ENCODE assay signal across 10 cellular contexts in genomic region chr14:101928415-101928841, GRCh38. TPM values are rescaled to one million over a fixed set of nuclear protein-coding genes. Genes with fewer than 3 reads are reported as not detected.
DNase-seq lines count a peak whose midpoint lies in the region; FAIRE-seq and TF ChIP-seq lines count a peak whose summit lies in the region.
"Had no signal": no experiment of that assay in that cellular context is flagged by ENCODE, and none has a peak within 500 bp of the region (broad histone marks: within the 10 kb centered on the region; RNA-seq: fewer than 3 reads in every experiment).

No MANE protein-coding gene starts in this region.

- TF ChIP-seq POLR2A in adrenal gland (IDR thresholded peaks at IDR 0.05), result no peak

- H3K9ac ChIP-seq in kidney (ENCODE audit: low read length in 2 of 2) (no peak overlapping the region), skeletal muscle satellite cell (ENCODE audit: low read depth, low read length) (peak overlapping the region; percentile 45)

- 90 to 96% (median 92%) methylated on average over 24 of the region's 24 CpGs for WGBS in adrenal gland, 4 donors

- no peak overlapping the region for H3K4me3 ChIP-seq in adrenal gland
- no peak overlapping the region for H3K4me3 ChIP-seq in kidney (ENCODE audit: low read length in 2 of 2)
- H3K4me3 ChIP-seq in skeletal muscle satellite cell (ENCODE audit: low read length), result peak overlapping the region; percentile 22
- no peak overlapping the region for H3K4me3 ChIP-seq in H7 (ENCODE audit: insufficient read depth, low read depth, low read length)

- intact Hi-C loops in adrenal gland (cut with DNase I) (no loop called here), kidney (cut with DNase I) (no loop called here)

- DNase-seq in GF-D8 (lab: John Stamatoyannopoulos, UW) (peak; percentile 50), adrenal gland (peak in 1 of 7 donors; percentile 26), kidney (no peak), H7 (no peak), AML-193 (lab: John Stamatoyannopoulos, UW) (no peak), activated gamma-delta T cell treated with Interleukin-2 at 50 U/mL for 16 hours (no peak), NCI-H2227 treated with DMSO at 0.1 percent for 48 hours (lab: John Stamatoyannopoulos, UW) (no peak)
- DNase-seq: effector CD8-positive, alpha-beta T cell; T-helper 2 cell had no signal

- TF ChIP-seq CTCF in adrenal gland (IDR thresholded peaks at IDR 0.05), result no peak
- TF ChIP-seq CTCF in kidney (IDR thresholded peaks at IDR 0.05; ENCODE audit: borderline replicate concordance, extremely low read depth, insufficient read depth), result no peak

- H3K4me2 ChIP-seq in skeletal muscle satellite cell (ENCODE audit: low read length), result peak overlapping the region; percentile 59

- peak overlapping the region in 4 of 5 donors; percentile 48 to 68 (median 56) for H3K27ac ChIP-seq in adrenal gland
- peak overlapping the region; percentile 32 to 56 for H3K27ac ChIP-seq in kidney (ENCODE audit: low read depth in 2 of 2, low read length in 2 of 2)

- no peaks in the 10 kb centered on the region for H3K9me3 ChIP-seq in adrenal gland (replicated peaks in 1 of 3)
- H3K9me3 ChIP-seq in kidney (ENCODE audit: control insufficient read depth in 1 of 2, low read length in 2 of 2), result no peaks in the 10 kb centered on the region
- H3K9me3 ChIP-seq in skeletal muscle satellite cell (replicated peaks; ENCODE audit: low read length), result no peaks in the 10 kb centered on the region

- H3K4me1 ChIP-seq in adrenal gland (replicated peaks in 1 of 2) (peaks cover 14 to 22% of the 10 kb centered on the region in 2 donors), kidney (ENCODE audit: control insufficient read depth in 1 of 2, insufficient read depth in 1 of 2, low read depth in 1 of 2, low read length in 2 of 2) (no peaks in the 10 kb centered on the region), skeletal muscle satellite cell (ENCODE audit: control insufficient read depth, insufficient read depth, low read length) (peaks cover 16% of the 10 kb centered on the region)

- H3K36me3 ChIP-seq in adrenal gland (replicated peaks in 1 of 2), result peaks cover 0 to 7% of the 10 kb centered on the region in 2 donors
- H3K36me3 ChIP-seq in kidney (ENCODE audit: control insufficient read depth in 1 of 2, insufficient read depth in 2 of 2, low read length in 2 of 2), result peaks cover 0 to 10% of the 10 kb centered on the region in 2 donors
- H3K36me3 ChIP-seq in skeletal muscle satellite cell (ENCODE audit: insufficient read depth, low read length), result peaks cover 10% of the 10 kb centered on the region
- no peaks in the 10 kb centered on the region for H3K36me3 ChIP-seq in H7 (replicated peaks; ENCODE audit: control insufficient read depth, insufficient read depth, low read length)

- FAIRE-seq in kidney (lab: Jason Lieb, UNC), result no peak

- H3K27me3 ChIP-seq in adrenal gland (no peaks in the 10 kb centered on the region), skeletal muscle satellite cell (ENCODE audit: control insufficient read depth, insufficient read depth, low read length) (no peaks in the 10 kb centered on the region), H7 (ENCODE audit: control insufficient read depth, insufficient read depth, low read length) (no peaks in the 10 kb centered on the region)

RNA-seq across cellular contexts. Expression of gene DYNC1H1, which starts 35.9 kb away (rescaled TPM):
- total RNA-seq in adrenal gland (100 to 1,000 TPM; 295 to 509 (median 370) TPM), kidney (390 TPM)
- polyA plus RNA-seq in adrenal gland (100 to 1,000 TPM; 202 to 337 (median 273) TPM), kidney (ENCODE audit: insufficient read depth, low read depth, low replicate concordance) (132 TPM)
- 433 and 610 TPM in 2 replicates for total RNA-seq in skeletal muscle satellite cell (2012; rRNA removed)
- total RNA-seq in H7 (2014; rRNA removed; shearing (Covaris generic)), result 210 and 226 TPM in 2 replicates
